27 cellular contexts compared by ENCODE assay signal in genomic region chr9:89395931-89396710, GRCh38.
DNase-seq lines count a peak whose midpoint lies in the region; ATAC-seq and TF ChIP-seq lines count a peak whose summit lies in the region.
"Had no signal": no experiment of that assay in that cellular context is flagged by ENCODE, and none has a peak within 500 bp of the region (broad histone marks: within the 10 kb centered on the region; RNA-seq: fewer than 3 reads in every experiment).

No MANE protein-coding gene starts in this region.

- POLR2A ChIA-PET in activated CD8-positive, alpha-beta T cell treated with anti-CD3 and anti-CD28 coated beads for 36 hours (lab: Charles Lee): interaction anchor here (1.1 to 1.9 kb wide), 2 partner anchors 9 to 14 kb away, joined by 3 to 4 read pairs; no protein-coding TSS in a partner anchor
- POLR2A ChIA-PET in activated CD4-positive, alpha-beta memory T cell treated with anti-CD3 and anti-CD28 coated beads for 36 hours (lab: Charles Lee): no interaction called here

- H3K4me3 Mint-ChIP-seq in stimulated activated naive CD8-positive, alpha-beta T cell treated with anti-CD3 and anti-CD28 coated beads, Interleukin-15, Interleukin-2, amounts not matched to agents 100 ng/mL and 50 ng/mL, for 24 hours: no peak overlapping the region
- H3K4me3 Mint-ChIP-seq in activated CD8-positive, alpha-beta T cell treated with anti-CD3 and anti-CD28 coated beads for 36 hours: no peak overlapping the region
- peak overlapping the region; percentile 15 for H3K4me3 Mint-ChIP-seq in glutamatergic neuron (ENCODE audit: unreplicated experiment)
- H3K4me3 Mint-ChIP-seq in stimulated activated naive CD8-positive, alpha-beta T cell treated with anti-CD3 and anti-CD28 coated beads, Interleukin-15, amount 100 ng/mL, for 72 hours: no peak overlapping the region
- no peak overlapping the region for H3K4me3 Mint-ChIP-seq in activated CD4-positive, alpha-beta memory T cell treated with anti-CD3 and anti-CD28 coated beads for 36 hours
- H3K4me3 Mint-ChIP-seq: activated CD4-positive, alpha-beta T cell treated with anti-CD3 and anti-CD28 coated beads, Interleukin-2, amount 10 ng/mL, durations not matched to agents 24 days and 14 days; effector memory CD8-positive, alpha-beta T cell had no signal

- peak overlapping the region; percentile 55 for H3K27ac Mint-ChIP-seq in stimulated activated naive CD8-positive, alpha-beta T cell treated with anti-CD3 and anti-CD28 coated beads, Interleukin-15, Interleukin-2, amounts not matched to agents 100 ng/mL and 50 ng/mL, for 24 hours
- H3K27ac Mint-ChIP-seq in activated CD8-positive, alpha-beta T cell treated with anti-CD3 and anti-CD28 coated beads for 36 hours: peak overlapping the region; percentile 46
- no peak overlapping the region for H3K27ac Mint-ChIP-seq in glutamatergic neuron (ENCODE audit: unreplicated experiment)
- peak overlapping the region; percentile 57 to 74 for H3K27ac Mint-ChIP-seq in stimulated activated naive CD8-positive, alpha-beta T cell treated with anti-CD3 and anti-CD28 coated beads, Interleukin-15, amount 100 ng/mL, for 72 hours
- no peak overlapping the region for H3K27ac Mint-ChIP-seq in activated CD4-positive, alpha-beta memory T cell treated with anti-CD3 and anti-CD28 coated beads for 36 hours
- H3K27ac Mint-ChIP-seq: activated T-helper 2 cell treated with anti-CD3 and anti-CD28 coated beads, Interferon-gamma antibody, Interleukin-2, Interleukin-4, amounts not matched to agents 10 μg/mL and 5 μg/mL and 100 μg/mL, durations not matched to agents 14 hours and 24 hours and 36 hours had no signal

- peaks cover 21% of the 10 kb centered on the region for H3K4me1 Mint-ChIP-seq in stimulated activated naive CD8-positive, alpha-beta T cell treated with anti-CD3 and anti-CD28 coated beads, Interleukin-15, Interleukin-2, amounts not matched to agents 100 ng/mL and 50 ng/mL, for 24 hours (ENCODE audit: low read depth)
- peaks cover 14% of the 10 kb centered on the region for H3K4me1 Mint-ChIP-seq in activated CD8-positive, alpha-beta T cell treated with anti-CD3 and anti-CD28 coated beads for 36 hours (ENCODE audit: low read depth)
- peaks cover 20% of the 10 kb centered on the region for H3K4me1 Mint-ChIP-seq in glutamatergic neuron (ENCODE audit: low read depth, unreplicated experiment)
- peaks cover 32% of the 10 kb centered on the region for H3K4me1 Mint-ChIP-seq in stimulated activated naive CD8-positive, alpha-beta T cell treated with anti-CD3 and anti-CD28 coated beads, Interleukin-15, amount 100 ng/mL, for 72 hours
- H3K4me1 Mint-ChIP-seq in activated CD4-positive, alpha-beta memory T cell treated with anti-CD3 and anti-CD28 coated beads for 36 hours (ENCODE audit: low read depth): peaks cover 4% of the 10 kb centered on the region

- DNase-seq in stimulated activated naive CD8-positive, alpha-beta T cell treated with anti-CD3 and anti-CD28 coated beads, Interleukin-15, Interleukin-2, amounts not matched to agents 100 U/mL and 50 U/mL, for 24 hours: no peak
- DNase-seq in activated CD8-positive, alpha-beta T cell treated with anti-CD3 and anti-CD28 coated beads for 36 hours: no peak
- DNase-seq in glutamatergic neuron: no peak
- DNase-seq in stimulated activated naive CD8-positive, alpha-beta T cell treated with anti-CD3 and anti-CD28 coated beads, Interleukin-15, amount 100 ng/mL, for 72 hours: no peak
- DNase-seq in activated CD4-positive, alpha-beta memory T cell treated with anti-CD3 and anti-CD28 coated beads for 36 hours: no peak
- DNase-seq in OCI-M2 (lab: John Stamatoyannopoulos, UW; ENCODE audit: unreplicated experiment): no peak
- DNase-seq: ACHN; activated CD4-positive, alpha-beta T cell treated with anti-CD3 and anti-CD28 coated beads, Interleukin-2, amount 10 ng/mL, durations not matched to agents 24 days and 14 days; caudate nucleus; cortex of kidney; DMS53; effector memory CD8-positive, alpha-beta T cell; esophagus squamous epithelium; foreskin keratinocyte; Kasumi-1; NCI-H1436 treated with DMSO at 0.1 percent for 48 hours; NCI-H446 treated with DMSO at 0.1 percent for 48 hours; NCI-H82; nucleus accumbens; SIG-M5; stimulated activated CD4-positive, alpha-beta T cell treated with anti-CD3 and anti-CD28 coated beads, Interleukin-4, amount 100 ng/mL, for 24 hours; SW 1271; upper lobe of left lung had no signal

- TF ChIP-seq CTCF in activated CD8-positive, alpha-beta T cell treated with anti-CD3 and anti-CD28 coated beads for 36 hours (IDR thresholded peaks at IDR 0.05): no peak
- TF ChIP-seq CTCF in glutamatergic neuron (IDR thresholded peaks at IDR 0.05; ENCODE audit: partially characterized antibody, unreplicated experiment): no peak

- no peak for ATAC-seq in stimulated activated naive CD8-positive, alpha-beta T cell treated with anti-CD3 and anti-CD28 coated beads, Interleukin-15, Interleukin-2, amounts not matched to agents 100 U/mL and 50 U/mL, for 24 hours
- ATAC-seq in activated CD8-positive, alpha-beta T cell treated with anti-CD3 and anti-CD28 coated beads for 36 hours: no peak
- no peak for ATAC-seq in stimulated activated naive CD8-positive, alpha-beta T cell treated with anti-CD3 and anti-CD28 coated beads, Interleukin-15, amount 100 ng/mL, for 72 hours
- no peak for ATAC-seq in HG03097 (IDR thresholded peaks at IDR 0.05; ENCODE audit: low FRiP score, unreplicated experiment)
- ATAC-seq: effector memory CD8-positive, alpha-beta T cell; foreskin keratinocyte; heart left ventricle had no signal

- no peaks in the 10 kb centered on the region for H3K9me3 Mint-ChIP-seq in stimulated activated naive CD8-positive, alpha-beta T cell treated with anti-CD3 and anti-CD28 coated beads, Interleukin-15, Interleukin-2, amounts not matched to agents 100 ng/mL and 50 ng/mL, for 24 hours
- H3K9me3 Mint-ChIP-seq in activated CD8-positive, alpha-beta T cell treated with anti-CD3 and anti-CD28 coated beads for 36 hours: no peaks in the 10 kb centered on the region
- peaks cover 25% of the 10 kb centered on the region for H3K9me3 Mint-ChIP-seq in glutamatergic neuron (ENCODE audit: unreplicated experiment)
- H3K9me3 Mint-ChIP-seq in stimulated activated naive CD8-positive, alpha-beta T cell treated with anti-CD3 and anti-CD28 coated beads, Interleukin-15, amount 100 ng/mL, for 72 hours: no peaks in the 10 kb centered on the region
- no peaks in the 10 kb centered on the region for H3K9me3 Mint-ChIP-seq in activated CD4-positive, alpha-beta memory T cell treated with anti-CD3 and anti-CD28 coated beads for 36 hours
- H3K9me3 Mint-ChIP-seq: activated CD4-positive, alpha-beta T cell treated with anti-CD3 and anti-CD28 coated beads, Interleukin-2, amount 10 ng/mL, durations not matched to agents 24 days and 14 days; activated T-helper 2 cell treated with anti-CD3 and anti-CD28 coated beads, Interferon-gamma antibody, Interleukin-2, Interleukin-4, amounts not matched to agents 10 μg/mL and 5 μg/mL and 100 μg/mL, durations not matched to agents 14 hours and 24 hours and 36 hours; effector memory CD8-positive, alpha-beta T cell had no signal

- no peaks in the 10 kb centered on the region for H3K27me3 Mint-ChIP-seq in stimulated activated naive CD8-positive, alpha-beta T cell treated with anti-CD3 and anti-CD28 coated beads, Interleukin-15, Interleukin-2, amounts not matched to agents 100 ng/mL and 50 ng/mL, for 24 hours
- H3K27me3 Mint-ChIP-seq in activated CD8-positive, alpha-beta T cell treated with anti-CD3 and anti-CD28 coated beads for 36 hours: no peaks in the 10 kb centered on the region
- H3K27me3 Mint-ChIP-seq in glutamatergic neuron (ENCODE audit: unreplicated experiment): peaks cover 8% of the 10 kb centered on the region
- no peaks in the 10 kb centered on the region for H3K27me3 Mint-ChIP-seq in stimulated activated naive CD8-positive, alpha-beta T cell treated with anti-CD3 and anti-CD28 coated beads, Interleukin-15, amount 100 ng/mL, for 72 hours
- no peaks in the 10 kb centered on the region for H3K27me3 Mint-ChIP-seq in activated CD4-positive, alpha-beta memory T cell treated with anti-CD3 and anti-CD28 coated beads for 36 hours
- H3K27me3 Mint-ChIP-seq: activated CD4-positive, alpha-beta T cell treated with anti-CD3 and anti-CD28 coated beads, Interleukin-2, amount 10 ng/mL, durations not matched to agents 24 days and 14 days; effector memory CD8-positive, alpha-beta T cell had no signal

- peaks cover 91% of the 10 kb centered on the region for H3K36me3 Mint-ChIP-seq in stimulated activated naive CD8-positive, alpha-beta T cell treated with anti-CD3 and anti-CD28 coated beads, Interleukin-15, Interleukin-2, amounts not matched to agents 100 ng/mL and 50 ng/mL, for 24 hours (ENCODE audit: low read depth)
- H3K36me3 Mint-ChIP-seq in activated CD8-positive, alpha-beta T cell treated with anti-CD3 and anti-CD28 coated beads for 36 hours (ENCODE audit: low read depth): peaks cover 85% of the 10 kb centered on the region
- peaks cover 9% of the 10 kb centered on the region for H3K36me3 Mint-ChIP-seq in glutamatergic neuron (ENCODE audit: unreplicated experiment)
- H3K36me3 Mint-ChIP-seq in activated CD4-positive, alpha-beta memory T cell treated with anti-CD3 and anti-CD28 coated beads for 36 hours: peaks cover 72% of the 10 kb centered on the region

- intact Hi-C loops in activated CD8-positive, alpha-beta T cell treated with anti-CD3 and anti-CD28 coated beads for 36 hours (cut with micrococcal nuclease): no loop called here
- intact Hi-C loops in activated CD4-positive, alpha-beta memory T cell treated with anti-CD3 and anti-CD28 coated beads for 36 hours (cut with micrococcal nuclease): no loop called here

- CTCF ChIA-PET in activated CD8-positive, alpha-beta T cell treated with anti-CD3 and anti-CD28 coated beads for 36 hours (lab: Charles Lee): no interaction called here
- CTCF ChIA-PET in activated CD4-positive, alpha-beta memory T cell treated with anti-CD3 and anti-CD28 coated beads for 36 hours (lab: Charles Lee): no interaction called here

Comparison
In these comparisons a context has a peak if more than half of its experiments do, and no peak if none do; other contexts are left out.
1. H3K27ac Mint-ChIP-seq: peak in stimulated activated naive CD8-positive, alpha-beta T cell treated with anti-CD3 and anti-CD28 coated beads, Interleukin-15, Interleukin-2, amounts not matched to agents 100 ng/mL and 50 ng/mL, for 24 hours (single experiment), activated CD8-positive, alpha-beta T cell treated with anti-CD3 and anti-CD28 coated beads for 36 hours (single experiment) and stimulated activated naive CD8-positive, alpha-beta T cell treated with anti-CD3 and anti-CD28 coated beads, Interleukin-15, amount 100 ng/mL, for 72 hours (2 of 2); none in glutamatergic neuron (single experiment) and activated CD4-positive, alpha-beta memory T cell treated with anti-CD3 and anti-CD28 coated beads for 36 hours (single experiment).